ENCODE assay signal across 8 cellular contexts in genomic region chr1:185595835-185596667, GRCh38.
DNase-seq lines count a peak whose midpoint lies in the region; ATAC-seq and TF ChIP-seq lines count a peak whose summit lies in the region.

No MANE protein-coding gene starts in this region.

- peaks cover 30% of the 10 kb centered on the region for H3K4me1 Mint-ChIP-seq in activated T-cell treated with anti-CD3 and anti-CD28 coated beads, Interleukin-2, amount 50 U/mL, for 24 hours (ENCODE audit: low read depth)

- H3K27ac ChIP-seq in spleen = peak overlapping the region in 2 of 8 donors; percentile 28 to 38

- peaks cover 0 to 48% (median 10%) of the 10 kb centered on the region in 6 donors for H3K4me1 ChIP-seq in spleen

- no peak for TF ChIP-seq POLR2A in spleen (IDR thresholded peaks at IDR 0.05)

- H3K4me3 ChIP-seq in spleen = no peak overlapping the region

- WGBS in spleen, 5 donors = 70 to 75% (median 74%) methylated on average over 3 of the region's 3 CpGs

- no peaks in the 10 kb centered on the region for H3K36me3 ChIP-seq in spleen

- ATAC-seq in GM19324 (IDR thresholded peaks at IDR 0.05; ENCODE audit: low FRiP score, unreplicated experiment) (peak; percentile 70), HG03432 (IDR thresholded peaks at IDR 0.05; ENCODE audit: unreplicated experiment) (peak; percentile 86)

- DNase-seq in COLO668 (lab: John Stamatoyannopoulos, UW; ENCODE audit: unreplicated experiment) (peak; percentile 58), OCI-M1 (lab: John Stamatoyannopoulos, UW) (peak; percentile 80), foreskin melanocyte (peak; percentile 9), spleen (no peak), ecto neural progenitor cell (ENCODE audit: low spot score) (no peak)
- peak; percentile 40 for DNase-seq in activated T-cell treated with anti-CD3 and anti-CD28 coated beads, Interleukin-2, amount 50 U/mL, for 24 hours

- peak in 10 of 11 experiments; percentile 40 to 75 (median 56) for TF ChIP-seq CTCF in spleen (IDR thresholded peaks at IDR 0.05 in 8 of 11, conservative IDR thresholded peaks at IDR 0.05 in 3 of 11)

- H3K9me3 Mint-ChIP-seq in activated T-cell treated with anti-CD3 and anti-CD28 coated beads, Interleukin-2, amount 50 U/mL, for 24 hours = peaks cover 3% of the 10 kb centered on the region

- no peak overlapping the region for H3K27ac Mint-ChIP-seq in activated T-cell treated with anti-CD3 and anti-CD28 coated beads, Interleukin-2, amount 50 U/mL, for 24 hours

- H3K9me3 ChIP-seq in spleen = no peaks in the 10 kb centered on the region

- intact Hi-C loops in spleen (cut with DNase I; ENCODE audit: low total_unique reads) = no loop called here

- no peaks in the 10 kb centered on the region for H3K36me3 Mint-ChIP-seq in activated T-cell treated with anti-CD3 and anti-CD28 coated beads, Interleukin-2, amount 50 U/mL, for 24 hours (ENCODE audit: low read depth)

- no peak overlapping the region for H3K4me3 Mint-ChIP-seq in activated T-cell treated with anti-CD3 and anti-CD28 coated beads, Interleukin-2, amount 50 U/mL, for 24 hours

- no peaks in the 10 kb centered on the region for H3K27me3 Mint-ChIP-seq in activated T-cell treated with anti-CD3 and anti-CD28 coated beads, Interleukin-2, amount 50 U/mL, for 24 hours

- H3K27me3 ChIP-seq in spleen (replicated peaks in 1 of 7) = no peaks in the 10 kb centered on the region

Comparison
In these comparisons a context has a peak if more than half of its experiments do, and no peak if none do; other contexts are left out.
1. DNase-seq: peak in COLO668 (single experiment), OCI-M1 (single experiment), activated T-cell treated with anti-CD3 and anti-CD28 coated beads, Interleukin-2, amount 50 U/mL, for 24 hours (single experiment) and foreskin melanocyte (single experiment); none in spleen (single experiment) and ecto neural progenitor cell (single experiment).